ENCODE assay signal across 18 cellular contexts in genomic region chr19:34991542-34992333, GRCh38. TPM values are rescaled to one million over a fixed set of nuclear protein-coding genes. Genes with fewer than 3 reads are reported as not detected.
DNase-seq lines count a peak whose midpoint lies in the region; ATAC-seq and TF ChIP-seq lines count a peak whose summit lies in the region.
"Had no signal": no experiment of that assay in that cellular context is flagged by ENCODE, and none has a peak within 500 bp of the region (broad histone marks: within the 10 kb centered on the region; RNA-seq: fewer than 3 reads in every experiment).

No MANE protein-coding gene starts in this region.

- H3K79me2 ChIP-seq in hepatocyte: no peaks in the 10 kb centered on the region

- H3K4me3 ChIP-seq in hepatocyte: no peak overlapping the region

- H3K27me3 Mint-ChIP-seq in activated naive CD4-positive, alpha-beta T cell treated with anti-CD3 and anti-CD28 coated beads for 36 hours (ENCODE audit: low read depth): no peaks in the 10 kb centered on the region
- H3K27me3 Mint-ChIP-seq in activated CD4-positive, alpha-beta memory T cell treated with anti-CD3 and anti-CD28 coated beads for 36 hours: no peaks in the 10 kb centered on the region
- H3K27me3 Mint-ChIP-seq in chondrocyte (ENCODE audit: low read depth): no peaks in the 10 kb centered on the region
- H3K27me3 Mint-ChIP-seq in stimulated activated naive B cell treated with anti-CD40 and anti-IgM and Interleukin-4, amounts not matched to agents 10 μg/mL and 1 μg/mL and 100 μg/mL, for 72 hours: peaks cover 0 to 4% of the 10 kb centered on the region in 2 donors

- TF ChIP-seq CTCF in chondrocyte (IDR thresholded peaks at IDR 0.05) (no peak), hepatocyte (IDR thresholded peaks at IDR 0.05; ENCODE audit: poor library complexity) (no peak)

- no peak overlapping the region for H2AFZ ChIP-seq in hepatocyte

- H3K27ac Mint-ChIP-seq in activated naive CD4-positive, alpha-beta T cell treated with anti-CD3 and anti-CD28 coated beads for 36 hours: peak overlapping the region; percentile 86
- H3K27ac Mint-ChIP-seq in activated CD4-positive, alpha-beta memory T cell treated with anti-CD3 and anti-CD28 coated beads for 36 hours: peak overlapping the region; percentile 96
- H3K27ac Mint-ChIP-seq in chondrocyte (ENCODE audit: unreplicated experiment): no peak overlapping the region
- H3K27ac Mint-ChIP-seq in stimulated activated naive B cell treated with anti-CD40 and anti-IgM and Interleukin-4, amounts not matched to agents 10 μg/mL and 1 μg/mL and 100 μg/mL, for 72 hours: peak overlapping the region; percentile 91
- H3K27ac Mint-ChIP-seq: B cell had no signal

- CTCF ChIA-PET in activated naive CD4-positive, alpha-beta T cell treated with anti-CD3 and anti-CD28 coated beads for 36 hours (lab: Charles Lee): interaction anchor here (0.6 to 1.0 kb wide), 5 partner anchors 10 to 150 kb away, joined by 3 read pairs; no protein-coding TSS in a partner anchor
- CTCF ChIA-PET in activated CD4-positive, alpha-beta memory T cell treated with anti-CD3 and anti-CD28 coated beads for 36 hours (lab: Charles Lee): interaction anchor here (1.0 to 1.8 kb wide), 3 partner anchors 8 to 20 kb away, joined by 3 to 5 read pairs (median 4); no protein-coding TSS in a partner anchor

- H3K27me3 ChIP-seq in hepatocyte: no peaks in the 10 kb centered on the region

- no peak for DNase-seq in activated naive CD4-positive, alpha-beta T cell treated with anti-CD3 and anti-CD28 coated beads for 36 hours
- DNase-seq in activated naive CD4-positive, alpha-beta T cell treated with anti-CD3 and anti-CD28 coated beads, Interleukin-2, amount 50 U/mL, for 16 hours: no peak
- no peak for DNase-seq in activated CD4-positive, alpha-beta memory T cell treated with anti-CD3 and anti-CD28 coated beads for 36 hours
- peak; percentile 11 for DNase-seq in chondrocyte (ENCODE audit: low spot score)
- DNase-seq in stimulated activated naive B cell treated with anti-CD40 and anti-IgM and Interleukin-4, amounts not matched to agents 10 μg/mL and 1 μg/mL and 100 μg/mL, for 72 hours: no peak
- DNase-seq in A172 (ENCODE audit: low spot score): no peak
- no peak for DNase-seq in hepatocyte (ENCODE audit: low spot score)
- DNase-seq: CD4-positive, CD25-positive, alpha-beta regulatory T cell; EL; H7; Kasumi-1; MM.1S; NCI-H1092 treated with DMSO at 0.1 percent for 48 hours; NCI-H226; NCI-H524 treated with DMSO at 0.1 percent for 48 hours had no signal

- H3K4me2 ChIP-seq in hepatocyte: no peak overlapping the region

- intact Hi-C loops in activated naive CD4-positive, alpha-beta T cell treated with anti-CD3 and anti-CD28 coated beads for 36 hours (cut with micrococcal nuclease): loop anchor here (10.0 kb wide), 1 partner anchor 223 kb away; no protein-coding TSS in a partner anchor
- intact Hi-C loops in activated CD4-positive, alpha-beta memory T cell treated with anti-CD3 and anti-CD28 coated beads for 36 hours (cut with micrococcal nuclease): loop anchor here (2.0 to 10.0 kb wide), 2 partner anchors 19 to 223 kb away; no protein-coding TSS in a partner anchor

- H3K36me3 ChIP-seq in hepatocyte (replicated peaks; ENCODE audit: insufficient read depth, low read depth): no peaks in the 10 kb centered on the region

- 90% methylated on average over 8 of the region's 8 CpGs for WGBS in hepatocyte (ENCODE audit: low lambda C conversion rate, missing lambda C conversion rate)

- no peaks in the 10 kb centered on the region for H4K20me1 ChIP-seq in hepatocyte (ENCODE audit: insufficient read depth, poor library complexity, severe bottlenecking)

- no peaks in the 10 kb centered on the region for H3K9me2 ChIP-seq in hepatocyte (replicated peaks; ENCODE audit: insufficient read depth)

- H3K4me3 Mint-ChIP-seq in activated naive CD4-positive, alpha-beta T cell treated with anti-CD3 and anti-CD28 coated beads for 36 hours: no peak overlapping the region
- no peak overlapping the region for H3K4me3 Mint-ChIP-seq in activated CD4-positive, alpha-beta memory T cell treated with anti-CD3 and anti-CD28 coated beads for 36 hours
- no peak overlapping the region for H3K4me3 Mint-ChIP-seq in chondrocyte (ENCODE audit: unreplicated experiment)
- peak overlapping the region in 1 of 2 donors; percentile 33 for H3K4me3 Mint-ChIP-seq in stimulated activated naive B cell treated with anti-CD40 and anti-IgM and Interleukin-4, amounts not matched to agents 10 μg/mL and 1 μg/mL and 100 μg/mL, for 72 hours
- H3K4me3 Mint-ChIP-seq: B cell had no signal

- no peaks in the 10 kb centered on the region for H3K36me3 Mint-ChIP-seq in activated naive CD4-positive, alpha-beta T cell treated with anti-CD3 and anti-CD28 coated beads for 36 hours (ENCODE audit: low read depth)
- peaks cover 4% of the 10 kb centered on the region for H3K36me3 Mint-ChIP-seq in activated CD4-positive, alpha-beta memory T cell treated with anti-CD3 and anti-CD28 coated beads for 36 hours
- H3K36me3 Mint-ChIP-seq in chondrocyte (ENCODE audit: low read depth): no peaks in the 10 kb centered on the region
- peaks cover 0 to 9% of the 10 kb centered on the region in 2 donors for H3K36me3 Mint-ChIP-seq in stimulated activated naive B cell treated with anti-CD40 and anti-IgM and Interleukin-4, amounts not matched to agents 10 μg/mL and 1 μg/mL and 100 μg/mL, for 72 hours
- H3K36me3 Mint-ChIP-seq: CD4-positive, CD25-positive, alpha-beta regulatory T cell had no signal

- H3K9me3 Mint-ChIP-seq in activated naive CD4-positive, alpha-beta T cell treated with anti-CD3 and anti-CD28 coated beads for 36 hours: no peaks in the 10 kb centered on the region
- H3K9me3 Mint-ChIP-seq in activated CD4-positive, alpha-beta memory T cell treated with anti-CD3 and anti-CD28 coated beads for 36 hours: peaks cover 3% of the 10 kb centered on the region
- H3K9me3 Mint-ChIP-seq in chondrocyte (ENCODE audit: low read depth): no peaks in the 10 kb centered on the region
- no peaks in the 10 kb centered on the region for H3K9me3 Mint-ChIP-seq in stimulated activated naive B cell treated with anti-CD40 and anti-IgM and Interleukin-4, amounts not matched to agents 10 μg/mL and 1 μg/mL and 100 μg/mL, for 72 hours

- ATAC-seq in stimulated activated naive B cell treated with anti-CD40 and anti-IgM and Interleukin-4, amounts not matched to agents 10 μg/mL and 1 μg/mL and 100 μg/mL, for 72 hours (replicated peaks): no peak
- no peak for ATAC-seq in GM19467 (IDR thresholded peaks at IDR 0.05; ENCODE audit: unreplicated experiment)
- ATAC-seq: Panc1 had no signal

- peaks cover 48% of the 10 kb centered on the region for H3K4me1 Mint-ChIP-seq in activated naive CD4-positive, alpha-beta T cell treated with anti-CD3 and anti-CD28 coated beads for 36 hours (ENCODE audit: low read depth)
- H3K4me1 Mint-ChIP-seq in activated CD4-positive, alpha-beta memory T cell treated with anti-CD3 and anti-CD28 coated beads for 36 hours (ENCODE audit: low read depth): peaks cover 66% of the 10 kb centered on the region
- H3K4me1 Mint-ChIP-seq in chondrocyte (ENCODE audit: low read depth): peaks cover 4% of the 10 kb centered on the region
- H3K4me1 Mint-ChIP-seq in stimulated activated naive B cell treated with anti-CD40 and anti-IgM and Interleukin-4, amounts not matched to agents 10 μg/mL and 1 μg/mL and 100 μg/mL, for 72 hours: peaks cover 28 to 45% of the 10 kb centered on the region in 2 donors

- no peak overlapping the region for H3K27ac ChIP-seq in hepatocyte

- POLR2A ChIA-PET in activated CD4-positive, alpha-beta memory T cell treated with anti-CD3 and anti-CD28 coated beads for 36 hours (lab: Charles Lee): interaction anchor here (0.6 to 3.7 kb wide), 3 partner anchors 8 to 17 kb away, joined by 3 to 65 read pairs (median 3); partner anchors contain the start of gene GRAMD1A

- H3K4me1 ChIP-seq in hepatocyte (ENCODE audit: insufficient read depth): peaks cover 13% of the 10 kb centered on the region

- H3K9me3 ChIP-seq in hepatocyte (ENCODE audit: low read depth): no peaks in the 10 kb centered on the region

RNA-seq across cellular contexts. Expression of gene GRAMD1A, which starts 8.4 kb away (rescaled TPM):
- 100 to 1,000 TPM; 117 to 125 TPM for total RNA-seq in activated naive CD4-positive, alpha-beta T cell treated with anti-CD3 and anti-CD28 coated beads for 36 hours
- 100 to 1,000 TPM; 204 to 223 TPM for total RNA-seq in activated CD4-positive, alpha-beta memory T cell treated with anti-CD3 and anti-CD28 coated beads for 36 hours
- total RNA-seq in chondrocyte (58.4 to 67.9 TPM (median 65.8 TPM) in 3 replicates), hepatocyte (34.8 and 35.4 TPM in 2 replicates)
- total RNA-seq in A172 (2014; rRNA removed; shearing (Covaris generic)): 20.2 and 26.9 TPM in 2 replicates
- polyA plus RNA-seq in hepatocyte: 80.2 and 92.4 TPM in 2 replicates

RNA-seq across cellular contexts. Expression of gene ZNF792, which starts 27.7 kb away (rescaled TPM):
- 1 to 10 TPM; 3.1 to 3.5 TPM for total RNA-seq in activated naive CD4-positive, alpha-beta T cell treated with anti-CD3 and anti-CD28 coated beads for 36 hours
- 1 to 10 TPM; 6.4 to 6.9 TPM for total RNA-seq in activated CD4-positive, alpha-beta memory T cell treated with anti-CD3 and anti-CD28 coated beads for 36 hours
- total RNA-seq in chondrocyte: 3.1 to 4.1 TPM (median 3.2 TPM) in 3 replicates
- total RNA-seq in A172 (2014; rRNA removed; shearing (Covaris generic)): 1.1 and 1.5 TPM in 2 replicates
- total RNA-seq in hepatocyte: 9.5 and 10.6 TPM in 2 replicates
- 3.5 and 3.6 TPM in 2 replicates for polyA plus RNA-seq in hepatocyte

RNA-seq across cellular contexts. Expression of gene SCN1B, which starts 38.5 kb away (rescaled TPM):
- total RNA-seq in activated naive CD4-positive, alpha-beta T cell treated with anti-CD3 and anti-CD28 coated beads for 36 hours: under 1 TPM; 0.83 to 0.89 TPM
- total RNA-seq in activated CD4-positive, alpha-beta memory T cell treated with anti-CD3 and anti-CD28 coated beads for 36 hours: 1 to 10 TPM; 1.1 to 1.6 TPM
- total RNA-seq in chondrocyte (5.7 to 6.0 TPM (median 5.8 TPM) in 3 replicates), hepatocyte (0.20 and 0.60 TPM in 2 replicates)
- 8.5 and 10.8 TPM in 2 replicates for total RNA-seq in A172 (2014; rRNA removed; shearing (Covaris generic))
- 2.5 and 3.1 TPM in 2 replicates for polyA plus RNA-seq in hepatocyte

RNA-seq across cellular contexts. Expression of gene HPN, which starts 49.8 kb away (rescaled TPM):
- not detected for total RNA-seq in activated naive CD4-positive, alpha-beta T cell treated with anti-CD3 and anti-CD28 coated beads for 36 hours
- under 1 TPM in 1 of 2 experiments, not detected in 1; 0.21 TPM for total RNA-seq in activated CD4-positive, alpha-beta memory T cell treated with anti-CD3 and anti-CD28 coated beads for 36 hours
- not detected in 3 replicates for total RNA-seq in chondrocyte
- not detected in 2 replicates for total RNA-seq in A172 (2014; rRNA removed; shearing (Covaris generic))
- total RNA-seq in hepatocyte: 150 and 162 TPM in 2 replicates
- polyA plus RNA-seq in hepatocyte: 206 and 241 TPM in 2 replicates
- total RNA-seq: B cell; CD4-positive, CD25-positive, alpha-beta regulatory T cell had no signal
